In genomic region chr12:65778268-65779090, GRCh38 we compare ENCODE assay signal across 15 cellular contexts. TPM values are rescaled to one million over a fixed set of nuclear protein-coding genes. Genes with fewer than 3 reads are reported as not detected.
A peak's percentile ranks its signal among the peaks of the same experiment; 100 is the strongest.
DNase-seq lines count a peak whose midpoint lies in the region; ATAC-seq and TF ChIP-seq lines count a peak whose summit lies in the region.
"Had no signal": no experiment of that assay in that cellular context is flagged by ENCODE, and none has a peak within 500 bp of the region (broad histone marks: within the 10 kb centered on the region; RNA-seq: fewer than 3 reads in every experiment).

No MANE protein-coding gene starts in this region.

- no peak for ATAC-seq in HG03378 (IDR thresholded peaks at IDR 0.05; ENCODE audit: unreplicated experiment)
- ATAC-seq: stimulated activated naive CD8-positive, alpha-beta T cell treated with anti-CD3 and anti-CD28 coated beads, Interleukin-15, amount 100 ng/mL, for 72 hours had no signal

- H4K20me1 ChIP-seq in fibroblast of lung (ENCODE audit: control insufficient read depth, extremely low read depth, insufficient read depth, low read length): no peaks in the 10 kb centered on the region

- peak overlapping the region; percentile 86 for H3K27ac Mint-ChIP-seq in progenitor cell of endocrine pancreas
- H3K27ac Mint-ChIP-seq: stimulated activated naive CD8-positive, alpha-beta T cell treated with anti-CD3 and anti-CD28 coated beads, Interleukin-15, amount 100 ng/mL, for 72 hours had no signal

- H3K4me2 ChIP-seq in fibroblast of lung (ENCODE audit: extremely low read depth, insufficient read depth, low read length): peak overlapping the region; percentile 54

- H3K4me3 Mint-ChIP-seq in progenitor cell of endocrine pancreas (ENCODE audit: low read depth): no peak overlapping the region
- H3K4me3 Mint-ChIP-seq: stimulated activated naive CD8-positive, alpha-beta T cell treated with anti-CD3 and anti-CD28 coated beads, Interleukin-15, amount 100 ng/mL, for 72 hours had no signal

- peak; percentile 89 for DNase-seq in ELR (ENCODE audit: low read depth)
- peak; percentile 37 for DNase-seq in RKO (ENCODE audit: low spot score)
- DNase-seq in fibroblast of lung (ENCODE audit: low read depth in 2 of 2): peak; percentile 57 to 83
- DNase-seq in progenitor cell of endocrine pancreas (ENCODE audit: low spot score, unreplicated experiment): no peak
- DNase-seq in NCI-H510A treated with DMSO at 0.1 percent for 48 hours (lab: John Stamatoyannopoulos, UW): no peak
- no peak for DNase-seq in iPS-NIHi7 (ENCODE audit: extremely low spot score)
- no peak for DNase-seq in NCI-H1930 (lab: John Stamatoyannopoulos, UW)
- DNase-seq: activated CD4-positive, alpha-beta T cell treated with anti-CD3 and anti-CD28 coated beads, Interleukin-2, amount 50 U/mL, for 48 hours; activated naive CD4-positive, alpha-beta T cell treated with Interleukin-2 at 50 U/mL for 16 hours; Kasumi-1; NCI-H2107; stimulated activated naive CD8-positive, alpha-beta T cell treated with anti-CD3 and anti-CD28 coated beads, Interleukin-15, amount 100 ng/mL, for 72 hours had no signal

- H3K4me3 ChIP-seq in fibroblast of lung (replicated peaks in 1 of 4; ENCODE audit: control extremely low read depth in 1 of 4, insufficient read depth in 1 of 4, low read depth in 3 of 4, low read length in 4 of 4): no peak overlapping the region
- H3K4me3 ChIP-seq: lung had no signal

- no peaks in the 10 kb centered on the region for H3K9me3 ChIP-seq in fibroblast of lung (ENCODE audit: control insufficient read depth, insufficient read depth, low read depth, low read length)

- TF ChIP-seq CTCF in fibroblast of lung (conservative IDR thresholded peaks at IDR 0.05 in 1 of 2, IDR thresholded peaks at IDR 0.05 in 1 of 2; ENCODE audit: low read depth in 1 of 2, low read length in 2 of 2): no peak
- TF ChIP-seq CTCF in progenitor cell of endocrine pancreas (IDR thresholded peaks at IDR 0.05; ENCODE audit: unreplicated experiment): no peak

- H3K27me3 Mint-ChIP-seq in progenitor cell of endocrine pancreas: no peaks in the 10 kb centered on the region

- H3K79me2 ChIP-seq in fibroblast of lung (ENCODE audit: control insufficient read depth, insufficient read depth, low read length): no peaks in the 10 kb centered on the region

- no peaks in the 10 kb centered on the region for H3K27me3 ChIP-seq in fibroblast of lung (ENCODE audit: control insufficient read depth, insufficient read depth, low read length)

- H3K36me3 ChIP-seq in fibroblast of lung (ENCODE audit: control insufficient read depth, insufficient read depth, low read length): no peaks in the 10 kb centered on the region

- no peak overlapping the region for H3K9ac ChIP-seq in fibroblast of lung (ENCODE audit: insufficient read depth, low read length)

- H2AFZ ChIP-seq in fibroblast of lung (ENCODE audit: low read length): no peak overlapping the region

- H3K9me3 Mint-ChIP-seq in progenitor cell of endocrine pancreas (ENCODE audit: low read depth): peaks cover 11% of the 10 kb centered on the region

- H3K4me1 ChIP-seq in fibroblast of lung (ENCODE audit: control insufficient read depth, extremely low read depth, insufficient read depth, low read length): peaks cover 3% of the 10 kb centered on the region

- no peak overlapping the region for H3K27ac ChIP-seq in fibroblast of lung (ENCODE audit: insufficient read depth, low read length)

- H3K36me3 Mint-ChIP-seq in progenitor cell of endocrine pancreas (ENCODE audit: insufficient read depth): peaks cover 7% of the 10 kb centered on the region

- H3K4me1 Mint-ChIP-seq in progenitor cell of endocrine pancreas (ENCODE audit: low read depth): peaks cover 6% of the 10 kb centered on the region
- H3K4me1 Mint-ChIP-seq: stimulated activated naive CD8-positive, alpha-beta T cell treated with anti-CD3 and anti-CD28 coated beads, Interleukin-15, amount 100 ng/mL, for 72 hours had no signal

RNA-seq across cellular contexts. Expression of gene HMGA2, which starts 45.8 kb away (rescaled TPM):
- total RNA-seq in fibroblast of lung: 4.4 and 7.3 TPM in 2 replicates
- 8.2 and 15.9 TPM in 2 replicates for polyA plus RNA-seq in fibroblast of lung
- polyA plus RNA-seq in fibroblast of lung (2012): 7.0 and 15.7 TPM in 2 replicates
- 6.4 and 9.3 TPM in 2 replicates for polyA minus RNA-seq in fibroblast of lung (ENCODE audit: low replicate concordance)
- total RNA-seq in progenitor cell of endocrine pancreas: 213 and 220 TPM in 2 replicates
- total RNA-seq: T-helper 1 cell treated with Interleukin-12 subunit alpha and Interleukin-12 subunit beta and Interleukin-4 antibody, amounts not matched to agents 30 ng/mL and 1 ng/mL, for 36 hours had no signal

Comparison
In these comparisons a context has a peak if more than half of its experiments do, and no peak if none do; other contexts are left out.
1. DNase-seq: peak in ELR (single experiment), RKO (single experiment) and fibroblast of lung (2 of 2); none in progenitor cell of endocrine pancreas (single experiment), NCI-H510A treated with DMSO at 0.1 percent for 48 hours (single experiment), iPS-NIHi7 (single experiment) and NCI-H1930 (0 of 2).
2. RNA of gene HMGA2, which starts 45.8 kb away (total RNA-seq): 213 to 220 TPM in progenitor cell of endocrine pancreas; 4.4 to 7.3 TPM in fibroblast of lung; every median in the first group is over 10 times any median in the second.